Comparison of ENCODE assay signal across 11 cellular contexts in genomic region chr16:24580665-24581064, GRCh38. TPM values are rescaled to one million over a fixed set of nuclear protein-coding genes. Genes with fewer than 3 reads are reported as not detected.
DNase-seq lines count a peak whose midpoint lies in the region; ATAC-seq, FAIRE-seq and TF ChIP-seq lines count a peak whose summit lies in the region.
"Had no signal": no experiment of that assay in that cellular context is flagged by ENCODE, and none has a peak within 500 bp of the region (broad histone marks: within the 10 kb centered on the region; RNA-seq: fewer than 3 reads in every experiment).

No MANE protein-coding gene starts in this region.

- no peak for TF ChIP-seq POLR2A in endothelial cell of umbilical vein (IDR thresholded peaks at IDR 0.05; ENCODE audit: low read depth, low read length)

- H3K36me3 ChIP-seq in OCI-LY1 (ENCODE audit: insufficient read depth, low read length), result no peaks in the 10 kb centered on the region
- no peaks in the 10 kb centered on the region for H3K36me3 ChIP-seq in endothelial cell of umbilical vein (ENCODE audit: control insufficient read depth in 2 of 2, extremely low read depth in 1 of 2, insufficient read depth in 2 of 2, low read length in 2 of 2)
- no peaks in the 10 kb centered on the region for H3K36me3 ChIP-seq in psoas muscle (ENCODE audit: insufficient read depth in 1 of 2, low read depth in 1 of 2)
- H3K36me3 ChIP-seq in MG63, result no peaks in the 10 kb centered on the region

- BruUV-seq in endothelial cell of umbilical vein (replicated peaks; lab: Mats Ljungman, UMichigan), result no TSS peak

- intact Hi-C loops in endothelial cell of umbilical vein (cut with micrococcal nuclease), result loop anchor here (2.0 kb wide), 2 partner anchors 212 to 220 kb away; no protein-coding TSS in a partner anchor
- intact Hi-C loops in psoas muscle (cut with DNase I), result no loop called here

- TF ChIP-seq CTCF in OCI-LY1 (IDR thresholded peaks at IDR 0.05; ENCODE audit: low read length) (peak; percentile 16), endothelial cell of umbilical vein (IDR thresholded peaks at IDR 0.05; ENCODE audit: extremely low read depth in 1 of 2, insufficient read depth in 1 of 2, low read depth in 1 of 2, low read length in 2 of 2) (peak; percentile 14 to 15), psoas muscle (IDR thresholded peaks at IDR 0.05) (peak; percentile 28)

- H3K9ac ChIP-seq in OCI-LY1 (ENCODE audit: low read length) (no peak overlapping the region), endothelial cell of umbilical vein (replicated peaks; ENCODE audit: extremely low read depth, insufficient read depth, low read length) (no peak overlapping the region)

- 43 to 65% (median 54%) methylated on average over 5 of the region's 5 CpGs for WGBS in psoas muscle, 3 donors

- H3K27me3 ChIP-seq in OCI-LY1 (ENCODE audit: insufficient read depth, low read length), result no peaks in the 10 kb centered on the region
- no peaks in the 10 kb centered on the region for H3K27me3 ChIP-seq in endothelial cell of umbilical vein (ENCODE audit: control insufficient read depth in 2 of 2, insufficient read depth in 2 of 2, low read length in 2 of 2)
- no peaks in the 10 kb centered on the region for H3K27me3 ChIP-seq in psoas muscle (ENCODE audit: insufficient read depth in 3 of 3, low read length in 2 of 3)
- H3K27me3 ChIP-seq in MG63, result no peaks in the 10 kb centered on the region

- no peaks in the 10 kb centered on the region for H3K9me2 ChIP-seq in OCI-LY1 (ENCODE audit: low read depth, low read length)

- H3K27ac ChIP-seq in OCI-LY1 (ENCODE audit: low read depth, low read length, poor library complexity, severe bottlenecking) (no peak overlapping the region), endothelial cell of umbilical vein (ENCODE audit: insufficient read depth, low read depth, low read length) (no peak overlapping the region), psoas muscle (no peak overlapping the region)

- POLR2A ChIA-PET in endothelial cell of umbilical vein (lab: Charles Lee), result no interaction called here

- H3K4me3 ChIP-seq in OCI-LY1 (ENCODE audit: low read depth, low read length, poor library complexity, severe bottlenecking) (no peak overlapping the region), endothelial cell of umbilical vein (replicated peaks in 1 of 3; ENCODE audit: insufficient read depth in 1 of 3, low read depth in 1 of 3, low read length in 3 of 3) (no peak overlapping the region), psoas muscle (no peak overlapping the region), MG63 (no peak overlapping the region)

- H3F3A ChIP-seq in OCI-LY1 (ENCODE audit: insufficient read depth, low read length), result no peaks in the 10 kb centered on the region

- no peaks in the 10 kb centered on the region for H3K9me1 ChIP-seq in endothelial cell of umbilical vein (replicated peaks; ENCODE audit: control insufficient read depth, extremely low read depth, insufficient read depth, low read length)

- H3K9me3 ChIP-seq in OCI-LY1 (ENCODE audit: low read length) (no peaks in the 10 kb centered on the region), endothelial cell of umbilical vein (replicated peaks; ENCODE audit: control insufficient read depth, insufficient read depth, low read length) (no peaks in the 10 kb centered on the region), psoas muscle (no peaks in the 10 kb centered on the region), MG63 (no peaks in the 10 kb centered on the region)

- H3K79me2 ChIP-seq in OCI-LY1 (ENCODE audit: insufficient read depth, low read length) (no peaks in the 10 kb centered on the region), endothelial cell of umbilical vein (ENCODE audit: control insufficient read depth, insufficient read depth, low read length) (no peaks in the 10 kb centered on the region)

- H3K4me2 ChIP-seq in OCI-LY1 (ENCODE audit: low read length) (no peak overlapping the region), endothelial cell of umbilical vein (ENCODE audit: insufficient read depth, low read length) (no peak overlapping the region)

- dilution Hi-C loops in endothelial cell of umbilical vein (cut with MboI; ENCODE audit: extremely low pct_ligation_motif_present, low sequenced_read_pairs), result no loop called here

- H2AFZ ChIP-seq in OCI-LY1 (ENCODE audit: low read length), result no peak overlapping the region
- no peak overlapping the region for H2AFZ ChIP-seq in endothelial cell of umbilical vein (ENCODE audit: low read depth, low read length)

- DNase-seq in endothelial cell of umbilical vein (ENCODE audit: low read depth, low spot score) (peak; percentile 55), psoas muscle (no peak), MG63 (no peak)
- no peak for DNase-seq in activated effector memory CD4-positive, alpha-beta T cell treated with Interleukin-2 at 50 U/mL for 16 hours
- DNase-seq: cortex of kidney, NCI-H1436, nephron progenitor cell had no signal

- CTCF ChIA-PET in endothelial cell of umbilical vein (lab: Charles Lee), result interaction anchor here (0.9 to 5.0 kb wide), 22 partner anchors 13 to 645 kb away, joined by 3 to 47 read pairs (median 6); no protein-coding TSS in a partner anchor

- ATAC-seq in psoas muscle (no peak), GM19467 (IDR thresholded peaks at IDR 0.05; ENCODE audit: unreplicated experiment) (no peak), HG03457 (IDR thresholded peaks at IDR 0.05; ENCODE audit: unreplicated experiment) (no peak)

- H3K4me1 ChIP-seq in OCI-LY1 (ENCODE audit: insufficient read depth, low read length, severe bottlenecking), result no peaks in the 10 kb centered on the region
- peaks cover 9% of the 10 kb centered on the region for H3K4me1 ChIP-seq in endothelial cell of umbilical vein (ENCODE audit: control insufficient read depth, extremely low read depth, insufficient read depth, low read length)
- H3K4me1 ChIP-seq in psoas muscle, result no peaks in the 10 kb centered on the region

- H4K20me1 ChIP-seq in OCI-LY1 (ENCODE audit: insufficient read depth, low read length) (no peaks in the 10 kb centered on the region), endothelial cell of umbilical vein (replicated peaks; ENCODE audit: control insufficient read depth, extremely low read depth, insufficient read depth, low read length) (no peaks in the 10 kb centered on the region)

- peak; percentile 50 for FAIRE-seq in G401.6 (lab: Jason Lieb, UNC)
- no peak for FAIRE-seq in endothelial cell of umbilical vein (lab: Jason Lieb, UNC)

TF ChIP-seq in endothelial cell of umbilical vein, 7 proteins besides CTCF, POLR2A, EP300 and RAD21:
- no peak for TF ChIP-seq GATA2 (IDR thresholded peaks at IDR 0.05; ENCODE audit: insufficient read depth, insufficient read length, low read depth, low read length)
- TF ChIP-seq MYC (IDR thresholded peaks at IDR 0.05; ENCODE audit: low read depth, low read length), result no peak
- TF ChIP-seq FOS (IDR thresholded peaks at IDR 0.05; ENCODE audit: borderline replicate concordance, insufficient read depth, low read length), result no peak
- TF ChIP-seq MAX (IDR thresholded peaks at IDR 0.05; ENCODE audit: insufficient read depth, insufficient read length), result no peak
- no peak for TF ChIP-seq EZH2 (IDR thresholded peaks at IDR 0.05; ENCODE audit: borderline replicate concordance, low read depth, low read length, severe bottlenecking)
- no peak for TF ChIP-seq POLR2AphosphoS5 (IDR thresholded peaks at IDR 0.05; ENCODE audit: insufficient read depth, low read depth, low read length)
- TF ChIP-seq JUN (IDR thresholded peaks at IDR 0.05; ENCODE audit: borderline replicate concordance, insufficient read depth, insufficient read length, low read depth), result no peak

RNA-seq across cellular contexts. Expression of gene RBBP6, which starts 41.3 kb away (rescaled TPM):
- 49.2 and 52.1 TPM in 2 replicates for total RNA-seq in endothelial cell of umbilical vein
- 13.9 and 16.8 TPM in 2 replicates for polyA plus RNA-seq in endothelial cell of umbilical vein
- 16.7 and 19.8 TPM in 2 replicates for polyA plus RNA-seq in endothelial cell of umbilical vein (2011; cell fraction: cytosol; rRNA removed)
- polyA plus RNA-seq in endothelial cell of umbilical vein (2011; cell fraction: nucleus; rRNA removed), result 75.9 and 94.8 TPM in 2 replicates
- polyA plus RNA-seq in endothelial cell of umbilical vein (2012), result 31.1 and 39.2 TPM in 2 replicates
- polyA minus RNA-seq in endothelial cell of umbilical vein, result 49.1 and 52.8 TPM in 2 replicates
- 17.7 TPM for polyA minus RNA-seq in endothelial cell of umbilical vein (2011; cell fraction: cytosol; rRNA and poly(A)+ RNA removed)
- 138 and 196 TPM in 2 replicates for polyA minus RNA-seq in endothelial cell of umbilical vein (2011; cell fraction: nucleus; rRNA and poly(A)+ RNA removed)
- 10 to 100 TPM; 21.8 to 30.7 (median 25.7) TPM for total RNA-seq in psoas muscle
- 10 to 100 TPM; 11.7 to 21.6 (median 15.4) TPM for polyA plus RNA-seq in psoas muscle
- total RNA-seq in MG63 (2014; rRNA removed; shearing (Covaris generic); ENCODE audit: low replicate concordance), result 6.8 and 13.6 TPM in 2 replicates
